ENCODE assay signal across 1 cellular context in genomic region chr11:77083553-77084245, GRCh38.
TF ChIP-seq lines count a peak whose summit lies in the region.

No MANE protein-coding gene starts in this region.

TF ChIP-seq in HepG2, 621 proteins besides CTCF, POLR2A, EP300 and RAD21:
- no peak for TF ChIP-seq ARID4A (CRISPR knock-in tag; IDR thresholded peaks at IDR 0.05; ENCODE audit: borderline replicate concordance)
- no peak for TF ChIP-seq ZNF34 (CRISPR knock-in tag; IDR thresholded peaks at IDR 0.05; ENCODE audit: borderline replicate concordance)
- TF ChIP-seq HNF4A (CRISPR knock-in tag; IDR thresholded peaks at IDR 0.05) = peak; percentile 28; the same call in 1 of the 2 replicates
- TF ChIP-seq FOSL1 (CRISPR knock-in tag; IDR thresholded peaks at IDR 0.05; ENCODE audit: borderline replicate concordance) = no peak
- no peak for TF ChIP-seq ZBTB44 (CRISPR knock-in tag; IDR thresholded peaks at IDR 0.05)
